13 cellular contexts compared by ENCODE assay signal in genomic region chr19:90678-91077, GRCh38. TPM values are rescaled to one million over a fixed set of nuclear protein-coding genes. Genes with fewer than 3 reads are reported as not detected.
A peak's percentile ranks its signal among the peaks of the same experiment; 100 is the strongest.
DNase-seq lines count a peak whose midpoint lies in the region; FAIRE-seq and TF ChIP-seq lines count a peak whose summit lies in the region.
"Not testable (repeated sequence)": the region's sequence is repeated elsewhere in the genome, so short reads cannot be mapped to it uniquely, and the experiment has no call there.
"Had no signal": no experiment of that assay in that cellular context is flagged by ENCODE, and none has a peak within 500 bp of the region (broad histone marks: within the 10 kb centered on the region; RNA-seq: fewer than 3 reads in every experiment).

No MANE protein-coding gene starts in this region.

- not testable (repeated sequence) for H3K27me3 ChIP-seq in colonic mucosa; endothelial cell of umbilical vein (ENCODE audit: control insufficient read depth in 2 of 2, insufficient read depth in 2 of 2, low read length in 2 of 2)

- not testable (repeated sequence) for H3K4me1 Mint-ChIP-seq in osteocyte (ENCODE audit: unreplicated experiment)

- not testable (repeated sequence) for H2AFZ ChIP-seq in endothelial cell of umbilical vein (ENCODE audit: low read depth, low read length)

- not testable (repeated sequence) for BruUV-seq in endothelial cell of umbilical vein (replicated peaks; lab: Mats Ljungman, UMichigan)

- not testable (repeated sequence) for H3K27ac Mint-ChIP-seq in osteocyte (ENCODE audit: unreplicated experiment)

- not testable (repeated sequence) for TF ChIP-seq CTCF in HEK293 (tag by site-specific recombination; IDR thresholded peaks at IDR 0.05); colonic mucosa (IDR thresholded peaks at IDR 0.05); endothelial cell of umbilical vein (IDR thresholded peaks at IDR 0.05; ENCODE audit: extremely low read depth in 1 of 2, insufficient read depth in 1 of 2, low read depth in 1 of 2, low read length in 2 of 2); osteocyte (IDR thresholded peaks at IDR 0.05)

- H4K20me1 ChIP-seq in endothelial cell of umbilical vein (replicated peaks; ENCODE audit: control insufficient read depth, extremely low read depth, insufficient read depth, low read length) = not testable (repeated sequence)

- peak; percentile 0 for DNase-seq in Ammon's horn (ENCODE audit: low spot score)
- peak; percentile 12 for DNase-seq in colonic mucosa
- DNase-seq in endothelial cell of umbilical vein (ENCODE audit: low read depth, low spot score) = peak; percentile 2
- DNase-seq in islet precursor cell = peak; percentile 30
- DNase-seq in osteocyte (ENCODE audit: extremely low spot score, unreplicated experiment) = peak; percentile 57

- not testable (repeated sequence) for H3K79me2 ChIP-seq in endothelial cell of umbilical vein (ENCODE audit: control insufficient read depth, insufficient read depth, low read length)

- H3K36me3 Mint-ChIP-seq in osteocyte (ENCODE audit: unreplicated experiment) = not testable (repeated sequence)

- POLR2A ChIA-PET in HEK293 (lab: Yijun Ruan, JAX); endothelial cell of umbilical vein (lab: Charles Lee): not testable (repeated sequence)

- not testable (repeated sequence) for FAIRE-seq in endothelial cell of umbilical vein (lab: Jason Lieb, UNC)

- H3K36me3 ChIP-seq in HEK293 (ENCODE audit: control insufficient read depth in 2 of 2, insufficient read depth in 1 of 2, low read length in 2 of 2); colonic mucosa; endothelial cell of umbilical vein (ENCODE audit: control insufficient read depth in 2 of 2, extremely low read depth in 1 of 2, insufficient read depth in 2 of 2, low read length in 2 of 2): not testable (repeated sequence)

- H3K9me3 Mint-ChIP-seq in osteocyte (ENCODE audit: unreplicated experiment) = not testable (repeated sequence)

- not testable (repeated sequence) for H3K4me3 Mint-ChIP-seq in osteocyte (ENCODE audit: unreplicated experiment)

- not testable (repeated sequence) for H3K4me1 ChIP-seq in HEK293 (ENCODE audit: control insufficient read depth, insufficient read depth, low read length); colonic mucosa; endothelial cell of umbilical vein (ENCODE audit: control insufficient read depth, extremely low read depth, insufficient read depth, low read length)

- H3K9ac ChIP-seq in colonic mucosa (ENCODE audit: low read depth in 2 of 2, low read length in 2 of 2); endothelial cell of umbilical vein (replicated peaks; ENCODE audit: extremely low read depth, insufficient read depth, low read length): not testable (repeated sequence)

- CTCF ChIA-PET in HEK293 (lab: Yijun Ruan, JAX); endothelial cell of umbilical vein (lab: Charles Lee): not testable (repeated sequence)

- not testable (repeated sequence) for TF ChIP-seq POLR2A in endothelial cell of umbilical vein (IDR thresholded peaks at IDR 0.05; ENCODE audit: low read depth, low read length)

- peaks cover 12% of the 10 kb centered on the region for H3K27me3 Mint-ChIP-seq in osteocyte (ENCODE audit: unreplicated experiment)

- dilution Hi-C loops in endothelial cell of umbilical vein (cut with MboI; ENCODE audit: extremely low pct_ligation_motif_present, low sequenced_read_pairs) = not testable (repeated sequence)

- H3K9me3 ChIP-seq in HEK293 (ENCODE audit: control insufficient read depth, insufficient read depth, low read depth, low read length); colonic mucosa; endothelial cell of umbilical vein (replicated peaks; ENCODE audit: control insufficient read depth, insufficient read depth, low read length): not testable (repeated sequence)

- H3K27ac ChIP-seq in HEK293 (ENCODE audit: extremely low read depth, low read depth, low read length); colonic mucosa; endothelial cell of umbilical vein (ENCODE audit: insufficient read depth, low read depth, low read length): not testable (repeated sequence)

- H3K9me1 ChIP-seq in endothelial cell of umbilical vein (replicated peaks; ENCODE audit: control insufficient read depth, extremely low read depth, insufficient read depth, low read length) = not testable (repeated sequence)

- not testable (repeated sequence) for H3K4me2 ChIP-seq in endothelial cell of umbilical vein (ENCODE audit: insufficient read depth, low read length)

- intact Hi-C loops in colonic mucosa (cut with DNase I); endothelial cell of umbilical vein (cut with micrococcal nuclease): not testable (repeated sequence)

- H3K4me3 ChIP-seq in HEK293 (ENCODE audit: low read depth, low read length); colonic mucosa; endothelial cell of umbilical vein (replicated peaks in 1 of 3; ENCODE audit: insufficient read depth in 1 of 3, low read depth in 1 of 3, low read length in 3 of 3): not testable (repeated sequence)

TF ChIP-seq in HEK293, 187 proteins besides CTCF, POLR2A, EP300 and RAD21:
- TF ChIP-seq ZNF146 (tag by site-specific recombination; IDR thresholded peaks at IDR 0.05) = peak; percentile 78
TF ChIP-seq in HEK293: peak in this region for 1; not testable (repeated sequence) for 186.

RNA-seq across cellular contexts. Expression of gene OR4F17, which starts 16.2 kb away (rescaled TPM):
- total RNA-seq in colonic mucosa (not detected), endothelial cell of umbilical vein (not detected in 2 replicates), osteocyte (not detected in 2 replicates)
- polyA plus RNA-seq in endothelial cell of umbilical vein = not detected in 2 replicates
- not detected in 2 replicates for polyA plus RNA-seq in endothelial cell of umbilical vein (2011; cell fraction: cytosol; rRNA removed)
- not detected in 2 replicates for polyA plus RNA-seq in endothelial cell of umbilical vein (2011; cell fraction: nucleus; rRNA removed)
- polyA plus RNA-seq in endothelial cell of umbilical vein (2012) = not detected in 2 replicates
- polyA minus RNA-seq in endothelial cell of umbilical vein = not detected in 2 replicates
- not detected for polyA minus RNA-seq in endothelial cell of umbilical vein (2011; cell fraction: cytosol; rRNA and poly(A)+ RNA removed)
- not detected in 2 replicates for polyA minus RNA-seq in endothelial cell of umbilical vein (2011; cell fraction: nucleus; rRNA and poly(A)+ RNA removed)
- total RNA-seq: A172; CD4-positive, alpha-beta memory T cell; H9; HepG2 had no signal
- polyA plus RNA-seq: CD14-positive monocyte; CD4-positive, alpha-beta memory T cell; GM12878; HepG2; IgD-negative memory B cell had no signal

Comparison
In these comparisons a context has a peak if more than half of its experiments do, and no peak if none do; other contexts are left out.
1. DNase-seq: peak in every context shown above with its lines; median percentile 57 in osteocyte; 30 in islet precursor cell; 12 in colonic mucosa; 2 in endothelial cell of umbilical vein; 0 in Ammon's horn.